In the genomic region with DNA sequence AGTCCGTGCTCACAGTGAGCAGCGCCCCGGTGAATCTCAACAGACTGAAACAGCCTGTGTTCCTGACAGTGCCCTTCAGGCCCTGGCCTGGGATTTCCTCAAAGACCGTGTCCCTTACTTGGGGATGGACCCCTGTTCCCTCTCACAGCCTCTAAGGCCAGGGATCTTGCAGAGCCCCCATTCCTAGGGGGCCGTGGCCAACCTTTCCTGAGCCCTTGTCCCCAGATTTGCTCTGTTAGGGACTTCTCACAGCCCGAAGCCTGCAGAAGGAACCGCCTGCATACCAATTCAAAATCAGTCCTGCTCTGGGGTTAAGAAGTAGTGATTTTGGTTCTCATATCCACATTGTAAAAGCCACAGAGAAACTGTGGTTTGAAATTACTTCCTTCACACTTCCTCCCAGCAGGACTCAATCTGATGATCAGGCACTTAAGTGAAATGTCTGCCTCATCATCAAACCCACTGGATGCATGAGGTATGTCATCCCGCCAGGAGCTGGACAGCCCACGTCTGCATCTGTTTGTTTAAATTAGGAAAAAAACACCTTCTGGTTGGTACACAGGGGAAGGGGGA, we compare ENCODE assay signal across 12 cellular contexts. TPM values are rescaled to one million over a fixed set of nuclear protein-coding genes. Genes with fewer than 3 reads are reported as not detected.
A peak's percentile ranks its signal among the peaks of the same experiment; 100 is the strongest.
DNase-seq lines count a peak whose midpoint lies in the region; ATAC-seq lines count a peak whose summit lies in the region.
"Had no signal": no experiment of that assay in that cellular context is flagged by ENCODE, and none has a peak within 500 bp of the region (broad histone marks: within the 10 kb centered on the region; RNA-seq: fewer than 3 reads in every experiment).

No MANE protein-coding gene starts in this region.

- no peak overlapping the region for H3K27ac ChIP-seq in Karpas-422 (ENCODE audit: low read length)

- H3K4me1 ChIP-seq in Karpas-422 (ENCODE audit: low read length), result no peaks in the 10 kb centered on the region

- CTCF ChIA-PET in activated CD4-positive, alpha-beta T cell treated with anti-CD3 and anti-CD28 coated beads, Interleukin-2, amount 10 ng/mL, durations not matched to agents 7 days and 5 days (lab: Charles Lee), result interaction anchor here (0.5 kb wide), 1 partner anchor 177 kb away, joined by 3 read pairs; no protein-coding TSS in a partner anchor

- no peaks in the 10 kb centered on the region for H3K9me3 ChIP-seq in Karpas-422 (ENCODE audit: low read length)

- H3K4me1 Mint-ChIP-seq in stimulated activated naive B cell treated with anti-CD40 and anti-IgM and Interleukin-4, amounts not matched to agents 10 μg/mL and 1 μg/mL and 100 μg/mL, for 72 hours, result peaks cover 11 to 20% of the 10 kb centered on the region in 2 donors
- H3K4me1 Mint-ChIP-seq in activated CD4-positive, alpha-beta T cell treated with anti-CD3 and anti-CD28 coated beads, Interleukin-2, amount 10 ng/mL, durations not matched to agents 7 days and 5 days, result peaks cover 7% of the 10 kb centered on the region
- H3K4me1 Mint-ChIP-seq: activated B cell treated with CpG ODN at 0.5 μM for 24 hours had no signal

- H2AFZ ChIP-seq in Karpas-422 (ENCODE audit: low read length), result no peak overlapping the region

- peaks cover 54 to 68% of the 10 kb centered on the region in 2 donors for H3K27me3 Mint-ChIP-seq in stimulated activated naive B cell treated with anti-CD40 and anti-IgM and Interleukin-4, amounts not matched to agents 10 μg/mL and 1 μg/mL and 100 μg/mL, for 72 hours
- H3K27me3 Mint-ChIP-seq in activated CD4-positive, alpha-beta T cell treated with anti-CD3 and anti-CD28 coated beads, Interleukin-2, amount 10 ng/mL, durations not matched to agents 7 days and 5 days, result peaks cover 21% of the 10 kb centered on the region

- H3K79me2 ChIP-seq in Karpas-422 (ENCODE audit: low read length), result no peaks in the 10 kb centered on the region

- H3K4me3 Mint-ChIP-seq in stimulated activated naive B cell treated with anti-CD40 and anti-IgM and Interleukin-4, amounts not matched to agents 10 μg/mL and 1 μg/mL and 100 μg/mL, for 72 hours, result no peak overlapping the region
- H3K4me3 Mint-ChIP-seq in activated CD4-positive, alpha-beta T cell treated with anti-CD3 and anti-CD28 coated beads, Interleukin-2, amount 10 ng/mL, durations not matched to agents 7 days and 5 days, result no peak overlapping the region
- H3K4me3 Mint-ChIP-seq: activated B cell treated with CpG ODN at 0.5 μM for 24 hours; effector memory CD8-positive, alpha-beta T cell had no signal

- POLR2A ChIA-PET in activated CD4-positive, alpha-beta T cell treated with anti-CD3 and anti-CD28 coated beads, Interleukin-2, amount 10 ng/mL, durations not matched to agents 7 days and 5 days (lab: Charles Lee), result no interaction called here

- H3K9me3 Mint-ChIP-seq in stimulated activated naive B cell treated with anti-CD40 and anti-IgM and Interleukin-4, amounts not matched to agents 10 μg/mL and 1 μg/mL and 100 μg/mL, for 72 hours, result peaks cover 0 to 1% of the 10 kb centered on the region in 2 donors
- no peaks in the 10 kb centered on the region for H3K9me3 Mint-ChIP-seq in activated CD4-positive, alpha-beta T cell treated with anti-CD3 and anti-CD28 coated beads, Interleukin-2, amount 10 ng/mL, durations not matched to agents 7 days and 5 days
- H3K9me3 Mint-ChIP-seq: activated B cell treated with CpG ODN at 0.5 μM for 24 hours; effector memory CD8-positive, alpha-beta T cell had no signal

- H3K4me3 ChIP-seq in Karpas-422 (ENCODE audit: low read length), result no peak overlapping the region

- H3K9ac ChIP-seq in Karpas-422 (ENCODE audit: low read length), result no peak overlapping the region

- no peak overlapping the region for H3K27ac Mint-ChIP-seq in stimulated activated naive B cell treated with anti-CD40 and anti-IgM and Interleukin-4, amounts not matched to agents 10 μg/mL and 1 μg/mL and 100 μg/mL, for 72 hours
- H3K27ac Mint-ChIP-seq in activated CD4-positive, alpha-beta T cell treated with anti-CD3 and anti-CD28 coated beads, Interleukin-2, amount 10 ng/mL, durations not matched to agents 7 days and 5 days, result no peak overlapping the region
- H3K27ac Mint-ChIP-seq: activated B cell treated with CpG ODN at 0.5 μM for 24 hours; effector memory CD8-positive, alpha-beta T cell had no signal

- intact Hi-C loops in Right ventricle myocardium inferior (cut with DNase I) (no loop called here), left ventricle myocardium superior (cut with micrococcal nuclease) (no loop called here)

- H3K4me2 ChIP-seq in Karpas-422 (ENCODE audit: low read depth, low read length, poor library complexity, severe bottlenecking), result no peak overlapping the region

- no peaks in the 10 kb centered on the region for H4K20me1 ChIP-seq in Karpas-422 (ENCODE audit: insufficient read depth, low read depth, low read length)

- no peaks in the 10 kb centered on the region for H3K9me2 ChIP-seq in Karpas-422 (replicated peaks; ENCODE audit: insufficient read depth, low read length)

- H3K27me3 ChIP-seq in Karpas-422 (ENCODE audit: low read length), result no peaks in the 10 kb centered on the region

- H3K36me3 ChIP-seq in Karpas-422 (ENCODE audit: insufficient read depth, low read length), result no peaks in the 10 kb centered on the region

- ATAC-seq in Right ventricle myocardium inferior, result peak; percentile 11
- ATAC-seq in left ventricle myocardium superior, result no peak
- peak; percentile 78 to 83 for ATAC-seq in stimulated activated naive B cell treated with anti-CD40 and anti-IgM and Interleukin-4, amounts not matched to agents 10 μg/mL and 1 μg/mL and 100 μg/mL, for 72 hours (replicated peaks)
- no peak for ATAC-seq in GM21528 (IDR thresholded peaks at IDR 0.05; ENCODE audit: low FRiP score, unreplicated experiment)
- ATAC-seq: effector memory CD8-positive, alpha-beta T cell had no signal

- no peak for DNase-seq in Right ventricle myocardium inferior (ENCODE audit: missing footprints)
- no peak for DNase-seq in left ventricle myocardium superior
- peak; percentile 73 for DNase-seq in HT1080 (ENCODE audit: low read depth)
- DNase-seq in dermis blood vessel endothelial cell, result peak; percentile 52
- peak; percentile 9 for DNase-seq in stimulated activated naive B cell treated with anti-CD40 and anti-IgM and Interleukin-4, amounts not matched to agents 10 μg/mL and 1 μg/mL and 100 μg/mL, for 72 hours
- no peak for DNase-seq in Karpas-422
- no peak for DNase-seq in activated CD4-positive, alpha-beta T cell treated with anti-CD3 and anti-CD28 coated beads, Interleukin-2, amount 10 ng/mL, durations not matched to agents 7 days and 5 days
- DNase-seq: activated B cell treated with CpG ODN at 0.5 μM for 24 hours; effector memory CD8-positive, alpha-beta T cell; occipital lobe had no signal

- no peaks in the 10 kb centered on the region for H3K36me3 Mint-ChIP-seq in stimulated activated naive B cell treated with anti-CD40 and anti-IgM and Interleukin-4, amounts not matched to agents 10 μg/mL and 1 μg/mL and 100 μg/mL, for 72 hours
- no peaks in the 10 kb centered on the region for H3K36me3 Mint-ChIP-seq in activated CD4-positive, alpha-beta T cell treated with anti-CD3 and anti-CD28 coated beads, Interleukin-2, amount 10 ng/mL, durations not matched to agents 7 days and 5 days (ENCODE audit: low read depth)

RNA-seq across cellular contexts. Expression of gene ABCA4, which starts 14.9 kb away (rescaled TPM):
- total RNA-seq in Right ventricle myocardium inferior, result 0.11 TPM
- total RNA-seq in left ventricle myocardium superior, result 0.55 TPM
- total RNA-seq in HT1080 (2014; rRNA removed; shearing (Covaris generic)), result 0.26 TPM in 1 of 2 replicates, not detected in the other
- 0.05 and 0.06 TPM in 2 replicates for polyA plus RNA-seq in HT1080 (2015; cell fraction: cytosol; rRNA removed)
- 0.08 and 0.22 TPM in 2 replicates for polyA plus RNA-seq in HT1080 (2015; cell fraction: nucleus; rRNA removed)
- 113 and 177 TPM in 2 replicates for total RNA-seq in dermis blood vessel endothelial cell
- total RNA-seq in Karpas-422 (2014; rRNA removed; shearing (Covaris generic); ENCODE audit: low replicate concordance), result 0.25 TPM in 1 of 2 replicates, not detected in the other
- not detected for total RNA-seq in activated CD4-positive, alpha-beta T cell treated with anti-CD3 and anti-CD28 coated beads, Interleukin-2, amount 10 ng/mL, durations not matched to agents 7 days and 5 days
- total RNA-seq: activated B cell treated with CpG ODN at 0.5 μM for 24 hours, MCF 10A had no signal

Comparison
In these comparisons a context has a peak if more than half of its experiments do, and no peak if none do; other contexts are left out.
1. ATAC-seq: peak in Right ventricle myocardium inferior (single experiment) and stimulated activated naive B cell treated with anti-CD40 and anti-IgM and Interleukin-4, amounts not matched to agents 10 μg/mL and 1 μg/mL and 100 μg/mL, for 72 hours (2 of 2); none in left ventricle myocardium superior (single experiment) and GM21528 (single experiment).
2. DNase-seq: peak in HT1080 (single experiment), dermis blood vessel endothelial cell (single experiment) and stimulated activated naive B cell treated with anti-CD40 and anti-IgM and Interleukin-4, amounts not matched to agents 10 μg/mL and 1 μg/mL and 100 μg/mL, for 72 hours (single experiment); none in Right ventricle myocardium inferior (single experiment), left ventricle myocardium superior (single experiment), Karpas-422 (single experiment) and activated CD4-positive, alpha-beta T cell treated with anti-CD3 and anti-CD28 coated beads, Interleukin-2, amount 10 ng/mL, durations not matched to agents 7 days and 5 days (single experiment).
3. RNA of gene ABCA4, which starts 14.9 kb away (total RNA-seq): 113 to 177 TPM in dermis blood vessel endothelial cell; 0.55 TPM in left ventricle myocardium superior (single experiment), 0.26 TPM in HT1080, 0.11 TPM in Right ventricle myocardium inferior (single experiment), 0.25 TPM in Karpas-422 and not detected in activated CD4-positive, alpha-beta T cell treated with anti-CD3 and anti-CD28 coated beads, Interleukin-2, amount 10 ng/mL, durations not matched to agents 7 days and 5 days; every median in the first group is over 10 times any median in the second.